Comparison of ENCODE assay signal across 10 cellular contexts in the genomic region with DNA sequence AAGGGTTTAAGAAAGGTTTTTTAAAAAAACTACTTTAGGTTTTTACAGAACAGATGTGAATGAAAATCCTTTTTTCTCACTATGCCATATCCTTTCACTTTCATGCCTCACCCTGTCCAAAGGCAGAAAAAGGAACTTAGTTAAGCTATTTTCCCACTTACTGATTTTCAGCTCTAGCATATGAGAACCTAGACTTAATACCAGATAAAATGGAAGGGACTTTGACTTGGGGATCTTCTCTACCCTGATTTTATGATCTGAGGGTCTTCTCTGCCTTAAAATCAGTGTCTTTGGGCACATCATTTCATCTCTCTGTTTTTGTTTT. TPM values are rescaled to one million over a fixed set of nuclear protein-coding genes. Genes with fewer than 3 reads are reported as not detected.
DNase-seq lines count a peak whose midpoint lies in the region; ATAC-seq and TF ChIP-seq lines count a peak whose summit lies in the region.
"Had no signal": no experiment of that assay in that cellular context is flagged by ENCODE, and none has a peak within 500 bp of the region (broad histone marks: within the 10 kb centered on the region; RNA-seq: fewer than 3 reads in every experiment).

No MANE protein-coding gene starts in this region.

- H3K36me3 ChIP-seq in mucosa of rectum (ENCODE audit: control insufficient read depth in 2 of 2, insufficient read depth in 2 of 2, low read length in 2 of 2): no peaks in the 10 kb centered on the region

- H3K27ac ChIP-seq in mucosa of rectum (ENCODE audit: low read depth in 2 of 2, low read length in 2 of 2): peak overlapping the region; percentile 91 to 92

- peaks cover 40 to 49% of the 10 kb centered on the region in 2 donors for H3K4me1 ChIP-seq in mucosa of rectum (ENCODE audit: control insufficient read depth in 2 of 2, insufficient read depth in 2 of 2, low read length in 2 of 2)

- in situ Hi-C loops in GM13976 (cut with MboI; ENCODE audit: low sequenced_read_pairs, unreplicated experiment): no loop called here

- peak overlapping the region; percentile 93 for H3K27ac Mint-ChIP-seq in chondrocyte (ENCODE audit: unreplicated experiment)

- peaks cover 67% of the 10 kb centered on the region for H3K4me1 Mint-ChIP-seq in chondrocyte (ENCODE audit: low read depth)

- DNase-seq in Right ventricle myocardium inferior (ENCODE audit: missing footprints) (no peak), cardiac septum (ENCODE audit: low spot score) (no peak), chondrocyte (ENCODE audit: low spot score) (no peak), DMS53 treated with DMSO at 0.1 percent for 48 hours (lab: John Stamatoyannopoulos, UW; ENCODE audit: unreplicated experiment) (no peak), NCI-H446 treated with DMSO at 0.1 percent for 48 hours (lab: John Stamatoyannopoulos, UW) (no peak), GM13976 (ENCODE audit: low spot score) (no peak)
- DNase-seq: cortex of kidney, NCI-H2029 treated with DMSO at 0.1 percent for 48 hours had no signal

- no peaks in the 10 kb centered on the region for H3K27me3 Mint-ChIP-seq in chondrocyte (ENCODE audit: low read depth)

- intact Hi-C loops in Right ventricle myocardium inferior (cut with DNase I) (loop anchor here (5.0 kb wide), 1 partner anchor 39 kb away; no protein-coding TSS in a partner anchor), cardiac septum (cut with DNase I) (loop anchor here (2.0 kb wide), 2 partner anchors 16 to 42 kb away; partner anchors contain the start of gene FNIP2)

- no peak for TF ChIP-seq CTCF in chondrocyte (IDR thresholded peaks at IDR 0.05)
- no peak for TF ChIP-seq CTCF in GM13976 (IDR thresholded peaks at IDR 0.05; ENCODE audit: borderline replicate concordance, control extremely low read depth, extremely low read depth, insufficient read depth, missing control alignments)

- no peaks in the 10 kb centered on the region for H3K27me3 ChIP-seq in mucosa of rectum (ENCODE audit: control insufficient read depth in 2 of 2, insufficient read depth in 2 of 2, low read length in 2 of 2)

- no peaks in the 10 kb centered on the region for H3K36me3 Mint-ChIP-seq in chondrocyte (ENCODE audit: low read depth)

- ATAC-seq in Right ventricle myocardium inferior (peak; percentile 12), GM18519 (IDR thresholded peaks at IDR 0.05; ENCODE audit: low FRiP score, unreplicated experiment) (no peak)

- no peak overlapping the region for H3K4me3 Mint-ChIP-seq in chondrocyte (ENCODE audit: unreplicated experiment)

- no peaks in the 10 kb centered on the region for H3K9me3 Mint-ChIP-seq in chondrocyte (ENCODE audit: low read depth)

- H3K4me3 ChIP-seq in mucosa of rectum (ENCODE audit: low read length in 2 of 2): no peak overlapping the region

- peak overlapping the region in 1 of 2 donors; percentile 21 for H3K9ac ChIP-seq in mucosa of rectum (ENCODE audit: low read depth in 1 of 2, low read length in 2 of 2)

- no peaks in the 10 kb centered on the region for H3K9me3 ChIP-seq in mucosa of rectum (ENCODE audit: control insufficient read depth in 2 of 2, low read length in 2 of 2)

RNA-seq across cellular contexts. Expression of gene FNIP2, which starts 42.4 kb away (rescaled TPM):
- total RNA-seq in Right ventricle myocardium inferior (46.2 TPM), cardiac septum (38.5 TPM), chondrocyte (20.7 to 33.7 TPM (median 32.1 TPM) in 3 replicates)
